In the genomic region with DNA sequence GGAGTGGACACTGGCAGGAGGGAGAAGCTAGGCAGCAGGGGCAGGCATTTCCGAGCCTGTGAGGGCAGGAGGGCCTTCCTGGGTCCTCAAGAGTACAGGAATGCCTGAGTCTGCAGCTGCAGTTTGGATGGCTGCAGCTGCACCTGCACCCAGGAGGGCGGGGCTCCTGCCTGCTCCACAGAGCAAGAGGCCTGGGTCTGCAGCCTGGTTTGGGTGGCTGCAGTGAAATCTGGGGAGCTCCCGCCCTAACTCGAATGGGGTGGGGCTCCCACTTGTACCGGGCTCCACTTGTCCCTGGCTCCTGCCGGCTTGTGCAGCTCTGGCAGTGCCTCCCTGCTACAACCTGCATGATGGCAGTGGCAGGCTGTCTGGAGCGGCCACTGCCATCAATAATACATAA, we compare ENCODE assay signal across 1 cellular context.
TF ChIP-seq lines count a peak whose summit lies in the region.

No MANE protein-coding gene starts in this region.

TF ChIP-seq in GM23338, 12 proteins besides CTCF, POLR2A, EP300 and RAD21:
- TF ChIP-seq, protein P1, sequence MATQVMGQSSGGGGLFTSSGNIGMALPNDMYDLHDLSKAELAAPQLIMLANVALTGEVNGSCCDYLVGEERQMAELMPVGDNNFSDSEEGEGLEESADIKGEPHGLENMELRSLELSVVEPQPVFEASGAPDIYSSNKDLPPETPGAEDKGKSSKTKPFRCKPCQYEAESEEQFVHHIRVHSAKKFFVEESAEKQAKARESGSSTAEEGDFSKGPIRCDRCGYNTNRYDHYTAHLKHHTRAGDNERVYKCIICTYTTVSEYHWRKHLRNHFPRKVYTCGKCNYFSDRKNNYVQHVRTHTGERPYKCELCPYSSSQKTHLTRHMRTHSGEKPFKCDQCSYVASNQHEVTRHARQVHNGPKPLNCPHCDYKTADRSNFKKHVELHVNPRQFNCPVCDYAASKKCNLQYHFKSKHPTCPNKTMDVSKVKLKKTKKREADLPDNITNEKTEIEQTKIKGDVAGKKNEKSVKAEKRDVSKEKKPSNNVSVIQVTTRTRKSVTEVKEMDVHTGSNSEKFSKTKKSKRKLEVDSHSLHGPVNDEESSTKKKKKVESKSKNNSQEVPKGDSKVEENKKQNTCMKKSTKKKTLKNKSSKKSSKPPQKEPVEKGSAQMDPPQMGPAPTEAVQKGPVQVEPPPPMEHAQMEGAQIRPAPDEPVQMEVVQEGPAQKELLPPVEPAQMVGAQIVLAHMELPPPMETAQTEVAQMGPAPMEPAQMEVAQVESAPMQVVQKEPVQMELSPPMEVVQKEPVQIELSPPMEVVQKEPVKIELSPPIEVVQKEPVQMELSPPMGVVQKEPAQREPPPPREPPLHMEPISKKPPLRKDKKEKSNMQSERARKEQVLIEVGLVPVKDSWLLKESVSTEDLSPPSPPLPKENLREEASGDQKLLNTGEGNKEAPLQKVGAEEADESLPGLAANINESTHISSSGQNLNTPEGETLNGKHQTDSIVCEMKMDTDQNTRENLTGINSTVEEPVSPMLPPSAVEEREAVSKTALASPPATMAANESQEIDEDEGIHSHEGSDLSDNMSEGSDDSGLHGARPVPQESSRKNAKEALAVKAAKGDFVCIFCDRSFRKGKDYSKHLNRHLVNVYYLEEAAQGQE (IDR thresholded peaks at IDR 0.05; ENCODE audit: unreplicated experiment) = no peak
- TF ChIP-seq, protein P2, sequence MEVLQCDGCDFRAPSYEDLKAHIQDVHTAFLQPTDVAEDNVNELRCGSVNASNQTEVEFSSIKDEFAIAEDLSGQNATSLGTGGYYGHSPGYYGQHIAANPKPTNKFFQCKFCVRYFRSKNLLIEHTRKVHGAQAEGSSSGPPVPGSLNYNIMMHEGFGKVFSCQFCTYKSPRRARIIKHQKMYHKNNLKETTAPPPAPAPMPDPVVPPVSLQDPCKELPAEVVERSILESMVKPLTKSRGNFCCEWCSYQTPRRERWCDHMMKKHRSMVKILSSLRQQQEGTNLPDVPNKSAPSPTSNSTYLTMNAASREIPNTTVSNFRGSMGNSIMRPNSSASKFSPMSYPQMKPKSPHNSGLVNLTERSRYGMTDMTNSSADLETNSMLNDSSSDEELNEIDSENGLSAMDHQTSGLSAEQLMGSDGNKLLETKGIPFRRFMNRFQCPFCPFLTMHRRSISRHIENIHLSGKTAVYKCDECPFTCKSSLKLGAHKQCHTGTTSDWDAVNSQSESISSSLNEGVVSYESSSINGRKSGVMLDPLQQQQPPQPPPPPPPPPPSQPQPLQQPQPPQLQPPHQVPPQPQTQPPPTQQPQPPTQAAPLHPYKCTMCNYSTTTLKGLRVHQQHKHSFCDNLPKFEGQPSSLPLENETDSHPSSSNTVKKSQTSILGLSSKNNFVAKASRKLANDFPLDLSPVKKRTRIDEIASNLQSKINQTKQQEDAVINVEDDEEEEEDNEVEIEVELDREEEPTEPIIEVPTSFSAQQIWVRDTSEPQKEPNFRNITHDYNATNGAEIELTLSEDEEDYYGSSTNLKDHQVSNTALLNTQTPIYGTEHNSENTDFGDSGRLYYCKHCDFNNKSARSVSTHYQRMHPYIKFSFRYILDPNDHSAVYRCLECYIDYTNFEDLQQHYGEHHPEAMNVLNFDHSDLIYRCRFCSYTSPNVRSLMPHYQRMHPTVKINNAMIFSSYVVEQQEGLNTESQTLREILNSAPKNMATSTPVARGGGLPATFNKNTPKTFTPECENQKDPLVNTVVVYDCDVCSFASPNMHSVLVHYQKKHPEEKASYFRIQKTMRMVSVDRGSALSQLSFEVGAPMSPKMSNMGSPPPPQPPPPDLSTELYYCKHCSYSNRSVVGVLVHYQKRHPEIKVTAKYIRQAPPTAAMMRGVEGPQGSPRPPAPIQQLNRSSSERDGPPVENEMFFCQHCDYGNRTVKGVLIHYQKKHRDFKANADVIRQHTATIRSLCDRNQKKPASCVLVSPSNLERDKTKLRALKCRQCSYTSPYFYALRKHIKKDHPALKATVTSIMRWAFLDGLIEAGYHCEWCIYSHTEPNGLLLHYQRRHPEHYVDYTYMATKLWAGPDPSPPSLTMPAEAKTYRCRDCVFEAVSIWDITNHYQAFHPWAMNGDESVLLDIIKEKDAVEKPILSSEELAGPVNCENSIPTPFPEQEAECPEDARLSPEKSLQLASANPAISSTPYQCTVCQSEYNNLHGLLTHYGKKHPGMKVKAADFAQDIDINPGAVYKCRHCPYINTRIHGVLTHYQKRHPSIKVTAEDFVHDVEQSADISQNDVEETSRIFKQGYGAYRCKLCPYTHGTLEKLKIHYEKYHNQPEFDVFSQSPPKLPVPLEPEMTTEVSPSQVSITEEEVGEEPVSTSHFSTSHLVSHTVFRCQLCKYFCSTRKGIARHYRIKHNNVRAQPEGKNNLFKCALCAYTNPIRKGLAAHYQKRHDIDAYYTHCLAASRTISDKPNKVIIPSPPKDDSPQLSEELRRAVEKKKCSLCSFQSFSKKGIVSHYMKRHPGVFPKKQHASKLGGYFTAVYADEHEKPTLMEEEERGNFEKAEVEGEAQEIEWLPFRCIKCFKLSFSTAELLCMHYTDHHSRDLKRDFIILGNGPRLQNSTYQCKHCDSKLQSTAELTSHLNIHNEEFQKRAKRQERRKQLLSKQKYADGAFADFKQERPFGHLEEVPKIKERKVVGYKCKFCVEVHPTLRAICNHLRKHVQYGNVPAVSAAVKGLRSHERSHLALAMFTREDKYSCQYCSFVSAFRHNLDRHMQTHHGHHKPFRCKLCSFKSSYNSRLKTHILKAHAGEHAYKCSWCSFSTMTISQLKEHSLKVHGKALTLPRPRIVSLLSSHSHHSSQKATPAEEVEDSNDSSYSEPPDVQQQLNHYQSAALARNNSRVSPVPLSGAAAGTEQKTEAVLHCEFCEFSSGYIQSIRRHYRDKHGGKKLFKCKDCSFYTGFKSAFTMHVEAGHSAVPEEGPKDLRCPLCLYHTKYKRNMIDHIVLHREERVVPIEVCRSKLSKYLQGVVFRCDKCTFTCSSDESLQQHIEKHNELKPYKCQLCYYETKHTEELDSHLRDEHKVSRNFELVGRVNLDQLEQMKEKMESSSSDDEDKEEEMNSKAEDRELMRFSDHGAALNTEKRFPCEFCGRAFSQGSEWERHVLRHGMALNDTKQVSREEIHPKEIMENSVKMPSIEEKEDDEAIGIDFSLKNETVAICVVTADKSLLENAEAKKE (CRISPR knock-in tag; IDR thresholded peaks at IDR 0.05) = no peak
- no peak for TF ChIP-seq EZH2phosphoT487 (IDR thresholded peaks at IDR 0.05; ENCODE audit: unreplicated experiment)
- TF ChIP-seq ZNF114 (CRISPR knock-in tag; IDR thresholded peaks at IDR 0.05) = no peak
- no peak for TF ChIP-seq POLR2AphosphoS5 (IDR thresholded peaks at IDR 0.05; ENCODE audit: low read depth)
- no peak for TF ChIP-seq NANOG (IDR thresholded peaks at IDR 0.05; ENCODE audit: borderline replicate concordance)
- no peak for TF ChIP-seq ZNF331 (CRISPR knock-in tag; IDR thresholded peaks at IDR 0.05; ENCODE audit: low read depth)
- TF ChIP-seq, protein P3, sequence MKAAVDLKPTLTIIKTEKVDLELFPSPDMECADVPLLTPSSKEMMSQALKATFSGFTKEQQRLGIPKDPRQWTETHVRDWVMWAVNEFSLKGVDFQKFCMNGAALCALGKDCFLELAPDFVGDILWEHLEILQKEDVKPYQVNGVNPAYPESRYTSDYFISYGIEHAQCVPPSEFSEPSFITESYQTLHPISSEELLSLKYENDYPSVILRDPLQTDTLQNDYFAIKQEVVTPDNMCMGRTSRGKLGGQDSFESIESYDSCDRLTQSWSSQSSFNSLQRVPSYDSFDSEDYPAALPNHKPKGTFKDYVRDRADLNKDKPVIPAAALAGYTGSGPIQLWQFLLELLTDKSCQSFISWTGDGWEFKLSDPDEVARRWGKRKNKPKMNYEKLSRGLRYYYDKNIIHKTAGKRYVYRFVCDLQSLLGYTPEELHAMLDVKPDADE (IDR thresholded peaks at IDR 0.05) = no peak
- TF ChIP-seq EZH2 (IDR thresholded peaks at IDR 0.05; ENCODE audit: low read depth, unreplicated experiment) = no peak
- TF ChIP-seq CREB1 (CRISPR knock-in tag; IDR thresholded peaks at IDR 0.05; ENCODE audit: low read depth) = no peak
- TF ChIP-seq STAT1 (IDR thresholded peaks at IDR 0.05; ENCODE audit: unreplicated experiment) = no peak
- TF ChIP-seq JUNB (IDR thresholded peaks at IDR 0.05; ENCODE audit: unreplicated experiment) = no peak
